ENCODE assay signal across 17 cellular contexts in the genomic region with DNA sequence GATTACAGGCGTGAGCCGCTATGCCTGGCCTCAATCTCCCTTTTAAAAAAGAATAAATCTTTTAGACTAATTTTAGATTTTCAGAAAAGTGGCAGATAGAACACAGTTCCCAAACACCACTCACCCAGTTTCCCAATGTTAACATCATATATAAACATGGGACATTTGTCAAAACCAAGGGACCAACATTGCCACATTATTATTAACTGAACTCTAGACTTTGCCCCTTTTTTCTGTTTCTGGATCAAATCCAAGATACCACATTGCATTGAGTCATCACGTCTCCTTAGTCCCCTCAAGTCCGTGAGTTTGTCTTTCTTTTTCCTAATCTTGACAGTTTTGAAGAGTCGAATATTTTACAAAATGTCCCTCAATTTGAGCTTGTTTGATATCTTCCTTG. TPM values are rescaled to one million over a fixed set of nuclear protein-coding genes. Genes with fewer than 3 reads are reported as not detected.
DNase-seq lines count a peak whose midpoint lies in the region; ATAC-seq and TF ChIP-seq lines count a peak whose summit lies in the region.
"Had no signal": no experiment of that assay in that cellular context is flagged by ENCODE, and none has a peak within 500 bp of the region (broad histone marks: within the 10 kb centered on the region; RNA-seq: fewer than 3 reads in every experiment).

No MANE protein-coding gene starts in this region.

- no peak for ATAC-seq in T-helper 17 cell
- ATAC-seq in HG03378 (IDR thresholded peaks at IDR 0.05; ENCODE audit: unreplicated experiment), result no peak

- TF ChIP-seq CTCF in fibroblast of mammary gland (conservative IDR thresholded peaks at IDR 0.05; ENCODE audit: control insufficient read depth, insufficient read depth, low read depth, low read length) (no peak), retinal pigment epithelial cell (conservative IDR thresholded peaks at IDR 0.05; ENCODE audit: low read depth, low read length) (no peak), endothelial cell (IDR thresholded peaks at IDR 0.05; ENCODE audit: unreplicated experiment) (no peak)

- peak overlapping the region; percentile 32 for H3K4me3 Mint-ChIP-seq in activated CD4-positive, alpha-beta T cell treated with anti-CD3 and anti-CD28 coated beads, Interleukin-2, amount 10 ng/mL, durations not matched to agents 24 days and 14 days
- no peak overlapping the region for H3K4me3 Mint-ChIP-seq in T-helper 17 cell
- no peak overlapping the region for H3K4me3 Mint-ChIP-seq in endothelial cell (ENCODE audit: unreplicated experiment)

- no peak for DNase-seq in activated CD4-positive, alpha-beta T cell treated with anti-CD3 and anti-CD28 coated beads, Interleukin-2, amount 10 ng/mL, durations not matched to agents 24 days and 14 days
- DNase-seq in activated CD4-positive, alpha-beta T cell treated with anti-CD3 and anti-CD28 coated beads, Interleukin-2, amount 50 U/mL, for 4 hours, result no peak
- no peak for DNase-seq in T-helper 17 cell
- DNase-seq in fibroblast of mammary gland (ENCODE audit: low read depth), result peak; percentile 8
- peak; percentile 11 for DNase-seq in retinal pigment epithelial cell (ENCODE audit: low read depth)
- no peak for DNase-seq in NCI-H1694 treated with DMSO at 0.1 percent for 48 hours (lab: John Stamatoyannopoulos, UW)
- no peak for DNase-seq in endothelial cell (ENCODE audit: low spot score)
- DNase-seq: activated CD4-positive, alpha-beta T cell treated with anti-CD3 and anti-CD28 coated beads for 1 hour; activated effector memory CD4-positive, alpha-beta T cell treated with anti-CD3 and anti-CD28 coated beads, Interleukin-2, amount 50 U/mL, for 16 hours; head of caudate nucleus; IMR-90; NCI-H1105 treated with DMSO at 0.1 percent for 48 hours; NCI-H446 treated with DMSO at 0.1 percent for 48 hours; PC-9 had no signal

- no peaks in the 10 kb centered on the region for H3K9me3 ChIP-seq in T-helper 17 cell (ENCODE audit: control insufficient read depth, low read length, poor library complexity, severe bottlenecking)
- H3K9me3 ChIP-seq: neutrophil, spleen had no signal

- H3K9me3 Mint-ChIP-seq in activated CD4-positive, alpha-beta T cell treated with anti-CD3 and anti-CD28 coated beads, Interleukin-2, amount 10 ng/mL, durations not matched to agents 24 days and 14 days, result no peaks in the 10 kb centered on the region
- no peaks in the 10 kb centered on the region for H3K9me3 Mint-ChIP-seq in endothelial cell (ENCODE audit: unreplicated experiment)

- no peak overlapping the region for H3K4me3 ChIP-seq in fibroblast of mammary gland (ENCODE audit: control insufficient read depth, low read depth, low read length)
- H3K4me3 ChIP-seq in retinal pigment epithelial cell (ENCODE audit: low read length), result no peak overlapping the region
- H3K4me3 ChIP-seq: PC-9, spleen had no signal

- H3K36me3 Mint-ChIP-seq in activated CD4-positive, alpha-beta T cell treated with anti-CD3 and anti-CD28 coated beads, Interleukin-2, amount 10 ng/mL, durations not matched to agents 24 days and 14 days (ENCODE audit: low read depth), result peaks cover 12% of the 10 kb centered on the region
- no peaks in the 10 kb centered on the region for H3K36me3 Mint-ChIP-seq in T-helper 17 cell (ENCODE audit: low read depth)
- no peaks in the 10 kb centered on the region for H3K36me3 Mint-ChIP-seq in endothelial cell (ENCODE audit: low read depth, unreplicated experiment)

- H3K4me1 Mint-ChIP-seq in activated CD4-positive, alpha-beta T cell treated with anti-CD3 and anti-CD28 coated beads, Interleukin-2, amount 10 ng/mL, durations not matched to agents 24 days and 14 days, result peaks cover 21% of the 10 kb centered on the region
- H3K4me1 Mint-ChIP-seq in T-helper 17 cell, result peaks cover 13% of the 10 kb centered on the region
- peaks cover 5% of the 10 kb centered on the region for H3K4me1 Mint-ChIP-seq in endothelial cell (ENCODE audit: unreplicated experiment)

- peak overlapping the region; percentile 52 for H3K27ac Mint-ChIP-seq in activated CD4-positive, alpha-beta T cell treated with anti-CD3 and anti-CD28 coated beads, Interleukin-2, amount 10 ng/mL, durations not matched to agents 24 days and 14 days
- H3K27ac Mint-ChIP-seq in T-helper 17 cell (peak overlapping the region; percentile 99), endothelial cell (ENCODE audit: unreplicated experiment) (no peak overlapping the region)

- peaks cover 2% of the 10 kb centered on the region for H3K27me3 Mint-ChIP-seq in activated CD4-positive, alpha-beta T cell treated with anti-CD3 and anti-CD28 coated beads, Interleukin-2, amount 10 ng/mL, durations not matched to agents 24 days and 14 days
- no peaks in the 10 kb centered on the region for H3K27me3 Mint-ChIP-seq in T-helper 17 cell
- peaks cover 3% of the 10 kb centered on the region for H3K27me3 Mint-ChIP-seq in endothelial cell (ENCODE audit: unreplicated experiment)

- intact Hi-C loops in activated CD4-positive, alpha-beta T cell treated with anti-CD3 and anti-CD28 coated beads, Interleukin-2, amount 10 ng/mL, durations not matched to agents 24 days and 14 days (cut with micrococcal nuclease), result no loop called here

RNA-seq across cellular contexts. Expression of a gene that starts 2.4 kb away (rescaled TPM):
- total RNA-seq in activated CD4-positive, alpha-beta T cell treated with anti-CD3 and anti-CD28 coated beads, Interleukin-2, amount 10 ng/mL, durations not matched to agents 24 days and 14 days, result 18.5 and 19.6 TPM in 2 replicates
- total RNA-seq in T-helper 17 cell (10 to 100 TPM; 13.7 to 18.1 TPM), endothelial cell (ENCODE audit: unreplicated experiment) (15.0 TPM)

RNA-seq across cellular contexts. Expression of a gene that starts 60.0 kb away (rescaled TPM):
- total RNA-seq in activated CD4-positive, alpha-beta T cell treated with anti-CD3 and anti-CD28 coated beads, Interleukin-2, amount 10 ng/mL, durations not matched to agents 24 days and 14 days, result 104 and 105 TPM in 2 replicates
- total RNA-seq in T-helper 17 cell (10 to 100 TPM; 68.1 to 78.2 TPM), endothelial cell (ENCODE audit: unreplicated experiment) (200 TPM)

Comparison
In these comparisons a context has a peak if more than half of its experiments do, and no peak if none do; other contexts are left out.
1. DNase-seq: peak in fibroblast of mammary gland (single experiment) and retinal pigment epithelial cell (single experiment); none in activated CD4-positive, alpha-beta T cell treated with anti-CD3 and anti-CD28 coated beads, Interleukin-2, amount 10 ng/mL, durations not matched to agents 24 days and 14 days (single experiment), activated CD4-positive, alpha-beta T cell treated with anti-CD3 and anti-CD28 coated beads, Interleukin-2, amount 50 U/mL, for 4 hours (0 of 2), T-helper 17 cell (0 of 3), NCI-H1694 treated with DMSO at 0.1 percent for 48 hours (single experiment) and endothelial cell (single experiment).